In the genomic region with DNA sequence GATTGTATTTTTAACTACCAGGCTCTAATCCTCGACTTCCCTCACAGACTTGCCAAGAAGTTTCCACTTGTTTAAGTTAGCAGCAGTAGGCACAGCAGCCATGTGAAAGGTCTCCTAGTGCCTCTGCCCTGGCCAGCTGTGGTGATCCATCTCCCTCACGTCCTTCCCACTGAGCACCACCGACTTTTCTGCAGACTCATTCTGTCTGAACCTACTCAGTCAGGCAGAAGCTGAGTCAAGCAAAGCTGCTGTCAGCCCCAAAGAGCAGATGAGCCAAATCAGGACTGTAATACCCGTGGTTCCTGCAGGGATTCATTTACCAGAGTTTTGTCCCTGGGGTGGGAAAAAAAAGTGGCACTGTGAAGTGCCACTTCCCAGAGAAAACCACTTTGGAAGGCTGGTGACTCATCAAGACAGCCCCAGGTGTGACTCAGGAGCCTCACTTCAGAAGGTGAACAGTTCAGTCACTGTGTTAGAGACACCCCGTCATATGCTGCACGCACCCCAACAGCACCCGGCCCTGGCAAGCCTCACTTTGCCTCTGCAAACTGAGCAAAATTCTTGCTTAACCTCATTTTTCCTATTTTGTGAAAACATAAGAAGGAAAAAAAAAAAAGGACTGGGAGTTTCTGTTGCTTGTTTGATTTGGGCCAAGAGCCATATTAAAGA, we compare ENCODE assay signal across 9 cellular contexts.
A peak's percentile ranks its signal among the peaks of the same experiment; 100 is the strongest.
DNase-seq lines count a peak whose midpoint lies in the region; ATAC-seq and TF ChIP-seq lines count a peak whose summit lies in the region.
"Had no signal": no experiment of that assay in that cellular context is flagged by ENCODE, and none has a peak within 500 bp of the region (broad histone marks: within the 10 kb centered on the region; RNA-seq: fewer than 3 reads in every experiment).

No MANE protein-coding gene starts in this region.

- H3K4me3 Mint-ChIP-seq in endothelial cell (ENCODE audit: unreplicated experiment), result no peak overlapping the region
- H3K4me3 Mint-ChIP-seq: activated naive CD8-positive, alpha-beta T cell treated with anti-CD3 and anti-CD28 coated beads, Interleukin-2, amount 10 ng/mL, durations not matched to agents 7 days and 5 days had no signal

- H3K27me3 ChIP-seq in MG63, result no peaks in the 10 kb centered on the region
- no peaks in the 10 kb centered on the region for H3K27me3 ChIP-seq in BE2C

- peak; percentile 89 for DNase-seq in COLO829 (ENCODE audit: low spot score)
- peak; percentile 98 for DNase-seq in MG63
- DNase-seq in endothelial cell (ENCODE audit: low spot score), result no peak
- DNase-seq in myocyte (ENCODE audit: low read depth), result peak; percentile 97
- DNase-seq in BE2C, result no peak
- DNase-seq in activated naive CD4-positive, alpha-beta T cell treated with anti-CD3 and anti-CD28 coated beads, Interleukin-2, amount 50 U/mL, for 16 hours, result no peak
- DNase-seq in activated CD8-positive, alpha-beta memory T cell treated with anti-CD3 and anti-CD28 coated beads, Interleukin-2, amount 50 U/mL, for 48 hours, result no peak
- DNase-seq: activated naive CD8-positive, alpha-beta T cell treated with anti-CD3 and anti-CD28 coated beads, Interleukin-2, amount 10 ng/mL, durations not matched to agents 7 days and 5 days had no signal

- H3K36me3 ChIP-seq in MG63 (peaks cover 18% of the 10 kb centered on the region), BE2C (no peaks in the 10 kb centered on the region)

- no peak for ATAC-seq in GM19351 (IDR thresholded peaks at IDR 0.05; ENCODE audit: unreplicated experiment)

- H3K36me3 Mint-ChIP-seq in endothelial cell (ENCODE audit: low read depth, unreplicated experiment), result peaks cover 16% of the 10 kb centered on the region
- H3K36me3 Mint-ChIP-seq: activated naive CD8-positive, alpha-beta T cell treated with anti-CD3 and anti-CD28 coated beads, Interleukin-2, amount 10 ng/mL, durations not matched to agents 7 days and 5 days had no signal

- H3K9me3 Mint-ChIP-seq in endothelial cell (ENCODE audit: unreplicated experiment), result no peaks in the 10 kb centered on the region
- H3K9me3 Mint-ChIP-seq: activated naive CD8-positive, alpha-beta T cell treated with anti-CD3 and anti-CD28 coated beads, Interleukin-2, amount 10 ng/mL, durations not matched to agents 7 days and 5 days had no signal

- H3K4me3 ChIP-seq in MG63 (no peak overlapping the region), BE2C (ENCODE audit: low read depth, low read length) (no peak overlapping the region)

- peaks cover 2% of the 10 kb centered on the region for H3K27me3 Mint-ChIP-seq in endothelial cell (ENCODE audit: unreplicated experiment)

- peaks cover 49% of the 10 kb centered on the region for H3K4me1 Mint-ChIP-seq in endothelial cell (ENCODE audit: unreplicated experiment)

- no peaks in the 10 kb centered on the region for H3K4me1 ChIP-seq in BE2C

- H3K9me3 ChIP-seq in MG63 (no peaks in the 10 kb centered on the region), BE2C (no peaks in the 10 kb centered on the region)

- H3K27ac Mint-ChIP-seq in endothelial cell (ENCODE audit: unreplicated experiment), result peak overlapping the region; percentile 1
- H3K27ac Mint-ChIP-seq: activated naive CD8-positive, alpha-beta T cell treated with anti-CD3 and anti-CD28 coated beads, Interleukin-2, amount 10 ng/mL, durations not matched to agents 7 days and 5 days had no signal

- no peak for TF ChIP-seq CTCF in endothelial cell (IDR thresholded peaks at IDR 0.05; ENCODE audit: unreplicated experiment)
- no peak for TF ChIP-seq CTCF in BE2C (IDR thresholded peaks at IDR 0.05; ENCODE audit: low read depth, low read length)

Comparison
In these comparisons a context has a peak if more than half of its experiments do, and no peak if none do; other contexts are left out.
1. DNase-seq: peak in COLO829 (single experiment), MG63 (single experiment) and myocyte (single experiment); none in endothelial cell (single experiment), BE2C (single experiment), activated naive CD4-positive, alpha-beta T cell treated with anti-CD3 and anti-CD28 coated beads, Interleukin-2, amount 50 U/mL, for 16 hours (single experiment) and activated CD8-positive, alpha-beta memory T cell treated with anti-CD3 and anti-CD28 coated beads, Interleukin-2, amount 50 U/mL, for 48 hours (single experiment).